Comparison of ENCODE assay signal across 6 cellular contexts in the genomic region with DNA sequence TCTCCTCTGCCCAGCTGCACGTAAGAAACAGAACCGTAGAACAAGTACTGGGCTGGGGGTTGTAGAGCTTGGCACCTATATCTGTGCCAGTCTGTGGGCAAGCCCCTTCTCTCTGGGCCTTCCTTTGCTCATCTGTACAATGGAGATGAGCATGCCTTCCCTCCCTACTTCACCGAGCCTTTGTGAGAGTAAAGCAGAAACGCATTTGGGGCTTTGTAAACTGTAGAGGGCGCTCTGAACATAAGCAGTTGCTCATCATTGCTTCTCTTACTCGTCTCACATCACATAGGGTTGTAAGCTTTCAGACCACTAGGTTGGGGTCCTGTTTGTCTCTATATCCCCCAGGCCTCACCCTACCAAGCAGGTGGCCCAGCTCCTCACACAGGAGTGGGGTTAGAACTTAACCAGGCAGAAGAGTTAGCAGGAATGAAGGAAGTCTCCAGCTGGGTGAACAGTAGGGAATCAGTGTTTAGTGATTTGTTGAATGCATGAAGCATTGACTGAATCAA. TPM values are rescaled to one million over a fixed set of nuclear protein-coding genes. Genes with fewer than 3 reads are reported as not detected.
DNase-seq lines count a peak whose midpoint lies in the region; ATAC-seq and TF ChIP-seq lines count a peak whose summit lies in the region.

No MANE protein-coding gene starts in this region.

- DNase-seq in activated T-cell treated with anti-CD3 and anti-CD28 coated beads, Interleukin-2, amount 50 U/mL, for 48 hours: peak; percentile 49 to 53
- no peak for DNase-seq in activated T-cell treated with anti-CD3 and anti-CD28 coated beads for 4 hours
- peak; percentile 63 for DNase-seq in NCI-H774 (lab: John Stamatoyannopoulos, UW)
- peak; percentile 60 for DNase-seq in dedifferentiated amniotic fluid mesenchymal stem cell (ENCODE audit: extremely low spot score)
- no peak for DNase-seq in spleen

- no peaks in the 10 kb centered on the region for H3K9me3 ChIP-seq in spleen

- intact Hi-C loops in spleen (cut with DNase I; ENCODE audit: low total_unique reads): loop anchor here (10.0 kb wide), 1 partner anchor 180 kb away; no protein-coding TSS in a partner anchor

- H3K36me3 ChIP-seq in spleen: peaks cover 0 to 13% (median 5%) of the 10 kb centered on the region in 6 donors

- H3K27ac ChIP-seq in spleen: no peak overlapping the region

- peaks cover 0 to 57% (median 12%) of the 10 kb centered on the region in 7 donors for H3K27me3 ChIP-seq in spleen (replicated peaks in 1 of 7)

- TF ChIP-seq POLR2A in spleen (IDR thresholded peaks at IDR 0.05): no peak

- WGBS in spleen, 5 donors: 27 to 31% (median 29%) methylated on average over 6 of the region's 6 CpGs

- TF ChIP-seq CTCF in spleen (IDR thresholded peaks at IDR 0.05 in 8 of 11, conservative IDR thresholded peaks at IDR 0.05 in 3 of 11): peak in 9 of 11 experiments; percentile 13 to 65 (median 47)

- H3K4me3 ChIP-seq in spleen: no peak overlapping the region

- peaks cover 9 to 61% (median 33%) of the 10 kb centered on the region in 6 donors for H3K4me1 ChIP-seq in spleen

- ATAC-seq in GM18861 (IDR thresholded peaks at IDR 0.05; ENCODE audit: unreplicated experiment): no peak

RNA-seq across cellular contexts. Expression of a gene that starts 15.1 kb away (rescaled TPM):
- 1 to 10 TPM; 1.2 to 7.5 (median 4.1) TPM for total RNA-seq in spleen
- 1 to 10 TPM; 1.1 to 1.9 (median 1.1) TPM for polyA plus RNA-seq in spleen

RNA-seq across cellular contexts. Expression of a gene that starts 19.8 kb away (rescaled TPM):
- total RNA-seq in spleen: 10 to 100 TPM; 22.9 to 41.5 (median 26.1) TPM
- polyA plus RNA-seq in spleen: 10 to 100 TPM in 1 of 3 donors, 1 to 10 TPM in 2; 8.7 to 16.9 (median 9.5) TPM

RNA-seq across cellular contexts. Expression of a gene that starts 35.6 kb away (rescaled TPM):
- 100 to 1,000 TPM in 4 of 7 donors, 10 to 100 TPM in 3; 54.1 to 136 (median 112) TPM for total RNA-seq in spleen
- polyA plus RNA-seq in spleen: 100 to 1,000 TPM in 1 of 3 donors, 10 to 100 TPM in 2; 30.0 to 105 (median 40.9) TPM

RNA-seq across cellular contexts. Expression of a gene that starts 50.9 kb away (rescaled TPM):
- total RNA-seq in spleen: 1 to 10 TPM in 6 of 7 donors, not detected in 1; 1.2 to 4.7 (median 2.7) TPM
- polyA plus RNA-seq in spleen: 1 to 10 TPM; 3.7 to 5.9 (median 5.7) TPM

RNA-seq across cellular contexts. Expression of a gene that starts 59.0 kb away (rescaled TPM):
- 10 to 100 TPM; 22.7 to 52.3 (median 41.1) TPM for total RNA-seq in spleen
- polyA plus RNA-seq in spleen: 10 to 100 TPM in 1 of 3 donors, 1 to 10 TPM in 2; 5.5 to 16.6 (median 8.1) TPM

Comparison
In these comparisons a context has a peak if more than half of its experiments do, and no peak if none do; other contexts are left out.
1. DNase-seq: peak in activated T-cell treated with anti-CD3 and anti-CD28 coated beads, Interleukin-2, amount 50 U/mL, for 48 hours (2 of 2), NCI-H774 (single experiment) and dedifferentiated amniotic fluid mesenchymal stem cell (single experiment); none in activated T-cell treated with anti-CD3 and anti-CD28 coated beads for 4 hours (single experiment) and spleen (single experiment).